Comparison of ENCODE assay signal across 1 cellular context in genomic region chr12:65949009-65949623, GRCh38.
TF ChIP-seq lines count a peak whose summit lies in the region.

No MANE protein-coding gene starts in this region.

TF ChIP-seq in WTC11, 78 proteins besides CTCF, POLR2A, EP300 and RAD21 (continued from another document):
- TF ChIP-seq USF2 (CRISPR knock-in tag; IDR thresholded peaks at IDR 0.05), result no peak
- no peak for TF ChIP-seq ATF3 (CRISPR knock-in tag; conservative IDR thresholded peaks at IDR 0.05)
